In genomic region chr2:140436956-140437355, GRCh38 we compare ENCODE assay signal across 21 cellular contexts.
"Had no signal": no experiment of that assay in that cellular context is flagged by ENCODE, and none has a peak within 500 bp of the region (broad histone marks: within the 10 kb centered on the region; RNA-seq: fewer than 3 reads in every experiment).

No MANE protein-coding gene starts in this region.

- H3K36me3 Mint-ChIP-seq: activated naive CD4-positive, alpha-beta T cell treated with anti-CD3 and anti-CD28 coated beads, Interleukin-2, amount 50 U/mL, for 72 hours; stimulated activated memory B cell treated with anti-CD40 and anti-IgM and Interleukin-4, amounts not matched to agents 10 μg/mL and 1 μg/mL and 100 μg/mL, for 72 hours had no signal

- H3K36me3 ChIP-seq: esophagus muscularis mucosa, right lobe of liver, upper lobe of left lung had no signal

- DNase-seq: activated CD4-positive, alpha-beta T cell treated with anti-CD3 and anti-CD28 coated beads for 1 hour; activated CD4-positive, alpha-beta T cell treated with anti-CD3 and anti-CD28 coated beads, Interleukin-2, amount 50 U/mL, for 1 hour; activated T-cell treated with anti-CD3 and anti-CD28 coated beads, Interleukin-2, amount 50 U/mL, for 1 hour; central memory CD4-positive, alpha-beta T cell; dorsolateral prefrontal cortex; glutamatergic neuron; hippocampal formation; left ventricle myocardium superior; mucosa of descending colon; nephron progenitor cell; posterior cingulate gyrus; right lobe of liver; stimulated activated CD4-positive, alpha-beta T cell treated with anti-CD3 and anti-CD28 coated beads, Interleukin-15, amount 100 ng/mL, for 24 hours; testis; upper lobe of left lung had no signal

- H3K27ac Mint-ChIP-seq: activated naive CD4-positive, alpha-beta T cell treated with anti-CD3 and anti-CD28 coated beads, Interleukin-2, amount 50 U/mL, for 72 hours; activated T-helper 17 cell treated with anti-CD3 and anti-CD28 coated beads, Interleukin-2, amount 50 U/mL, for 72 hours; nephron progenitor cell; stimulated activated memory B cell treated with anti-CD40 and anti-IgM and Interleukin-4, amounts not matched to agents 10 μg/mL and 1 μg/mL and 100 μg/mL, for 72 hours had no signal

- ATAC-seq: activated naive CD4-positive, alpha-beta T cell treated with anti-CD3 and anti-CD28 coated beads, Interleukin-2, amount 50 U/mL, for 72 hours; activated T-helper 17 cell treated with anti-CD3 and anti-CD28 coated beads, Interleukin-2, amount 50 U/mL, for 72 hours; left ventricle myocardium superior; mucosa of descending colon; right lobe of liver; stimulated activated memory B cell treated with anti-CD40 and anti-IgM and Interleukin-4, amounts not matched to agents 10 μg/mL and 1 μg/mL and 100 μg/mL, for 72 hours had no signal

- H3K27me3 ChIP-seq: dorsolateral prefrontal cortex, esophagus muscularis mucosa, right lobe of liver, testis, upper lobe of left lung had no signal

- H3K4me1 Mint-ChIP-seq: activated T-helper 17 cell treated with anti-CD3 and anti-CD28 coated beads, Interleukin-2, amount 50 U/mL, for 72 hours; stimulated activated memory B cell treated with anti-CD40 and anti-IgM and Interleukin-4, amounts not matched to agents 10 μg/mL and 1 μg/mL and 100 μg/mL, for 72 hours had no signal

- H3K4me1 ChIP-seq: esophagus muscularis mucosa, right lobe of liver, testis, upper lobe of left lung had no signal

- H3K27me3 Mint-ChIP-seq: activated T-helper 17 cell treated with anti-CD3 and anti-CD28 coated beads, Interleukin-2, amount 50 U/mL, for 72 hours; stimulated activated memory B cell treated with anti-CD40 and anti-IgM and Interleukin-4, amounts not matched to agents 10 μg/mL and 1 μg/mL and 100 μg/mL, for 72 hours had no signal

- H3K27ac ChIP-seq: dorsolateral prefrontal cortex, esophagus muscularis mucosa, right lobe of liver, skin epidermis, testis, upper lobe of left lung, VCaP had no signal

- H3K9me3 Mint-ChIP-seq: nephron progenitor cell had no signal

- H3K9me3 ChIP-seq: esophagus muscularis mucosa, mucosa of descending colon, right lobe of liver, testis, upper lobe of left lung had no signal

- H3K4me3 ChIP-seq: dorsolateral prefrontal cortex, esophagus muscularis mucosa, mucosa of descending colon, right lobe of liver, skin epidermis, testis, upper lobe of left lung had no signal

- H3K4me3 Mint-ChIP-seq: activated T-helper 17 cell treated with anti-CD3 and anti-CD28 coated beads, Interleukin-2, amount 50 U/mL, for 72 hours; nephron progenitor cell; stimulated activated memory B cell treated with anti-CD40 and anti-IgM and Interleukin-4, amounts not matched to agents 10 μg/mL and 1 μg/mL and 100 μg/mL, for 72 hours had no signal
